In the genomic region with DNA sequence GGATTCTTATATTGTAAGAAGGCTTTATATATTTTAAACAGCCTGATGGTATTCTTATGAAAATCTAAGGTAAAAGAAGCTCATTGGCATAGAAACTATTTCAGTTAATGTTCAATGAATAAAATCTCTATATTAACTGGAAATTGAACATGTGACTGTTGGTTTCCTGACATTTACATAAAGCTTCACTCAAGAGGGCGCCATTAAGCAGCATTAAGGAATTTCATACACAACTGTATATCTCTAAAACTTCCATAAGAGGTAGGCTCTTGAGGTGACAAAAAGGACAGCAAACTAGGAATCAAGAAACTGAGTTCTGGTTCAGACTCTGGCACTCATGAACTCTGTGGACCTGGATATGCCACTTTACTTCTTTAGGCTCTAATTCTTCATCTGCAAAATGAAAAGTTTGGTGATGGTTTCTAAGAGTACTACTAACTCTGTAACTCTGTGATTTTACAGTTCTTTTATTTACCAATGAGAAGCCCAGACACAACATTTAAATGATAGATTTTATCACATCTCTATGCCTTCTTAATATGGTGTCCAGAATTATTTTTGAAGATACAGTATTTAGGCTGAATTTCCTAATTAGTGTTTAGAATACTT, we compare ENCODE assay signal across 11 cellular contexts.
A peak's percentile ranks its signal among the peaks of the same experiment; 100 is the strongest.
DNase-seq lines count a peak whose midpoint lies in the region; ATAC-seq, FAIRE-seq and TF ChIP-seq lines count a peak whose summit lies in the region.
"Had no signal": no experiment of that assay in that cellular context is flagged by ENCODE, and none has a peak within 500 bp of the region (broad histone marks: within the 10 kb centered on the region; RNA-seq: fewer than 3 reads in every experiment).

No MANE protein-coding gene starts in this region.

- TF ChIP-seq POLR2A in heart left ventricle (IDR thresholded peaks at IDR 0.05): no peak

- peak; percentile 55 for TF ChIP-seq CTCF in epithelial cell of proximal tubule (conservative IDR thresholded peaks at IDR 0.05; ENCODE audit: low read depth, low read length)
- peak in 5 of 12 donors; percentile 7 to 33 (median 17) for TF ChIP-seq CTCF in heart left ventricle (IDR thresholded peaks at IDR 0.05)

- H3K27me3 ChIP-seq in heart left ventricle: no peaks in the 10 kb centered on the region

- 16 to 27% (median 19%) methylated on average over 1 of the region's 1 CpG for WGBS in heart left ventricle, 4 donors

- H3K4me1 ChIP-seq in heart left ventricle: no peaks in the 10 kb centered on the region

- ATAC-seq in heart left ventricle: no peak

- H3K4me3 ChIP-seq in epithelial cell of proximal tubule (ENCODE audit: low read depth, low read length) (no peak overlapping the region), heart left ventricle (no peak overlapping the region)
- H3K4me3 ChIP-seq: skin epidermis had no signal

- intact Hi-C loops in heart left ventricle (cut with DNase I): loop anchor here in 2 of 10 donors (5.0 to 10.0 kb wide), 2 partner anchors 48 to 75 kb away; no protein-coding TSS in a partner anchor

- DNase-seq in SIG-M5 treated with dmso at 0.1 percent for 504 hours (lab: John Stamatoyannopoulos, UW; ENCODE audit: unreplicated experiment) (peak; percentile 15), SIG-M5 (lab: John Stamatoyannopoulos, UW) (no peak), NCI-H526 treated with DMSO at 0.1 percent for 48 hours (lab: John Stamatoyannopoulos, UW) (peak; percentile 15), epithelial cell of proximal tubule (ENCODE audit: low read depth) (no peak), smooth muscle cell of the brain vasculature (ENCODE audit: low read depth, low spot score) (peak; percentile 3), GM19239 (ENCODE audit: insufficient read length, low spot score) (no peak), C1 segment of cervical spinal cord (lab: John Stamatoyannopoulos, UW) (no peak), heart left ventricle (no peak)
- DNase-seq: amygdala, Karpas-422 had no signal

- no peak for FAIRE-seq in GM19239 (lab: Jason Lieb, UNC)

- no peak overlapping the region for H3K27ac ChIP-seq in heart left ventricle
- H3K27ac ChIP-seq: skin epidermis had no signal

- H3K36me3 ChIP-seq in heart left ventricle: no peaks in the 10 kb centered on the region

- H3K9me3 ChIP-seq in heart left ventricle: no peaks in the 10 kb centered on the region

Comparison
In these comparisons a context has a peak if more than half of its experiments do, and no peak if none do; other contexts are left out.
1. DNase-seq: peak in SIG-M5 treated with dmso at 0.1 percent for 504 hours (single experiment), NCI-H526 treated with DMSO at 0.1 percent for 48 hours (single experiment) and smooth muscle cell of the brain vasculature (single experiment); none in SIG-M5 (single experiment), epithelial cell of proximal tubule (single experiment), GM19239 (single experiment), C1 segment of cervical spinal cord (0 of 14) and heart left ventricle (0 of 5).